In the genomic region with DNA sequence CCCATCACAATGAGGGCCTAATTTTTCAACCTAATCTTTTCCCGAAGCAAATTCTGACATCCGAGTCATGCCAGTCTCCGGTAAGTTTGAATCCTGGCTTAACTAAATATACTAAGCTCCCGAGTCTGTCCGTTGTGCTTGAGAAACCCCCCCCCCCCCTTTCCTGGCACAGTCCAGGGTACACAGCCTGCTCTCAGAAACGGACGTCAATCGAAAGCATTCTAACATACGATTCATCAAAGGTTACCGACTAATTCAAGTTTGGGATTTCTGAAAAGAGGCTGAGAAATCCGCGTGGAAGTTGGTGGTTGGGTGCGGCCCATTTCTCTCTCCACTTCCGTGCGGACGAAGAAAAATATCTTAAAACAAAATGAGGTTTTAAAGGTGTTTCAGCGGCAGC, we compare ENCODE assay signal across 6 cellular contexts. TPM values are rescaled to one million over a fixed set of nuclear protein-coding genes. Genes with fewer than 3 reads are reported as not detected.
DNase-seq lines count a peak whose midpoint lies in the region; ATAC-seq and TF ChIP-seq lines count a peak whose summit lies in the region.

No MANE protein-coding gene starts in this region.

- H3K27ac Mint-ChIP-seq in activated CD4-positive, alpha-beta T cell treated with anti-CD3 and anti-CD28 coated beads for 36 hours = peak overlapping the region; percentile 88

- peaks cover 23% of the 10 kb centered on the region for H3K36me3 Mint-ChIP-seq in activated CD4-positive, alpha-beta T cell treated with anti-CD3 and anti-CD28 coated beads for 36 hours (ENCODE audit: low read depth)

- peaks cover 0 to 40% (median 18%) of the 10 kb centered on the region in 3 donors for H3K4me1 ChIP-seq in esophagus squamous epithelium
- H3K4me1 ChIP-seq in stomach smooth muscle (ENCODE audit: control insufficient read depth, insufficient read depth, low read length) = peaks cover 10% of the 10 kb centered on the region

- POLR2A ChIA-PET in activated CD4-positive, alpha-beta T cell treated with anti-CD3 and anti-CD28 coated beads for 36 hours (lab: Charles Lee) = interaction anchor here (1.1 kb wide), 1 partner anchor 65 kb away, joined by 4 read pairs; no protein-coding TSS in a partner anchor

- no peak for TF ChIP-seq CTCF in esophagus squamous epithelium (IDR thresholded peaks at IDR 0.05)

- no peak for TF ChIP-seq POLR2A in esophagus squamous epithelium (IDR thresholded peaks at IDR 0.05)

- intact Hi-C loops in activated CD4-positive, alpha-beta T cell treated with anti-CD3 and anti-CD28 coated beads for 36 hours (cut with DNase I, micrococcal nuclease) = loop anchor here (1.0 to 2.0 kb wide), 5 partner anchors 50 to 317 kb away; a partner anchor contains a TSS
- intact Hi-C loops in esophagus squamous epithelium (cut with DNase I) = no loop called here

- H3K9me3 Mint-ChIP-seq in activated CD4-positive, alpha-beta T cell treated with anti-CD3 and anti-CD28 coated beads for 36 hours (ENCODE audit: low read depth) = no peaks in the 10 kb centered on the region

- no peak for DNase-seq in activated CD4-positive, alpha-beta T cell treated with anti-CD3 and anti-CD28 coated beads for 36 hours
- DNase-seq in activated CD4-positive, alpha-beta T cell treated with anti-CD3 and anti-CD28 coated beads, Interleukin-2, amount 50 U/mL, for 48 hours = no peak
- DNase-seq in esophagus squamous epithelium (lab: John Stamatoyannopoulos, UW) (no peak), KBM-7 (no peak)

- WGBS in esophagus squamous epithelium, 2 donors = 0 to 2% methylated on average over 16 of the region's 17 CpGs

- peak overlapping the region; percentile 83 for H3K4me3 Mint-ChIP-seq in activated CD4-positive, alpha-beta T cell treated with anti-CD3 and anti-CD28 coated beads for 36 hours

- in situ Hi-C loops in KBM-7 (cut with MboI; ENCODE audit: low pct_unique_long_range_greater_than_20kb, low sequenced_read_pairs) = loop anchor here (10.0 kb wide), 1 partner anchor 75 kb away; no protein-coding TSS in a partner anchor

- peaks cover 29% of the 10 kb centered on the region for H3K4me1 Mint-ChIP-seq in activated CD4-positive, alpha-beta T cell treated with anti-CD3 and anti-CD28 coated beads for 36 hours

- H3K9me3 ChIP-seq in esophagus squamous epithelium (no peaks in the 10 kb centered on the region), stomach smooth muscle (ENCODE audit: control insufficient read depth in 2 of 2, low read length in 2 of 2) (no peaks in the 10 kb centered on the region)

- CTCF ChIA-PET in activated CD4-positive, alpha-beta T cell treated with anti-CD3 and anti-CD28 coated beads for 36 hours (lab: Charles Lee) = interaction anchor here (1.0 kb wide), 2 partner anchors 52 to 68 kb away, joined by 3 to 4 read pairs; no protein-coding TSS in a partner anchor

- no peak for ATAC-seq in activated CD4-positive, alpha-beta T cell treated with anti-CD3 and anti-CD28 coated beads for 36 hours
- no peak for ATAC-seq in GM21717 (IDR thresholded peaks at IDR 0.05; ENCODE audit: unreplicated experiment)

- no peaks in the 10 kb centered on the region for H3K27me3 ChIP-seq in esophagus squamous epithelium
- no peaks in the 10 kb centered on the region for H3K27me3 ChIP-seq in stomach smooth muscle (ENCODE audit: control insufficient read depth in 1 of 2, insufficient read depth in 2 of 2, low read length in 2 of 2)

- peak overlapping the region; percentile 84 to 87 for H3K9ac ChIP-seq in stomach smooth muscle (ENCODE audit: low read length in 2 of 2)

- no peaks in the 10 kb centered on the region for H3K36me3 ChIP-seq in esophagus squamous epithelium
- no peaks in the 10 kb centered on the region for H3K36me3 ChIP-seq in stomach smooth muscle (ENCODE audit: control insufficient read depth in 2 of 2, insufficient read depth in 2 of 2, low read length in 2 of 2)

- peak overlapping the region; percentile 64 to 77 (median 73) for H3K27ac ChIP-seq in esophagus squamous epithelium
- no peak overlapping the region for H3K27ac ChIP-seq in stomach smooth muscle (ENCODE audit: low read length)

- H3K4me3 ChIP-seq in esophagus squamous epithelium (peak overlapping the region; percentile 77 to 86 (median 84)), stomach smooth muscle (ENCODE audit: low read length in 2 of 2) (peak overlapping the region; percentile 91 to 93)

- H3K27me3 Mint-ChIP-seq in activated CD4-positive, alpha-beta T cell treated with anti-CD3 and anti-CD28 coated beads for 36 hours = no peaks in the 10 kb centered on the region

RNA-seq across cellular contexts. Expression of a gene that starts 0.6 kb away (rescaled TPM):
- total RNA-seq in activated CD4-positive, alpha-beta T cell treated with anti-CD3 and anti-CD28 coated beads for 36 hours = 10 to 100 TPM; 49.1 to 56.6 TPM
- total RNA-seq in esophagus squamous epithelium = 10 to 100 TPM; 15.0 to 36.2 (median 26.2) TPM

RNA-seq across cellular contexts. Expression of a gene that starts 17.2 kb away (rescaled TPM):
- under 1 TPM; 0.23 to 0.33 TPM for total RNA-seq in activated CD4-positive, alpha-beta T cell treated with anti-CD3 and anti-CD28 coated beads for 36 hours
- total RNA-seq in esophagus squamous epithelium = 1 to 10 TPM in 1 of 4 donors, under 1 TPM in 2, not detected in 1; 0.11 to 5.6 (median 0.19) TPM

RNA-seq across cellular contexts. Expression of a gene that starts 33.2 kb away (rescaled TPM):
- total RNA-seq in activated CD4-positive, alpha-beta T cell treated with anti-CD3 and anti-CD28 coated beads for 36 hours = 1 to 10 TPM; 1.0 to 1.1 TPM
- 1 to 10 TPM in 1 of 4 donors, under 1 TPM in 3; 0.35 to 8.9 (median 0.55) TPM for total RNA-seq in esophagus squamous epithelium

RNA-seq across cellular contexts. Expression of a gene that starts 45.7 kb away (rescaled TPM):
- under 1 TPM in 1 of 2 experiments, not detected in 1; 0.14 TPM for total RNA-seq in activated CD4-positive, alpha-beta T cell treated with anti-CD3 and anti-CD28 coated beads for 36 hours
- total RNA-seq in esophagus squamous epithelium = under 1 TPM in 1 of 4 donors, not detected in 3; 0.26 TPM

RNA-seq across cellular contexts. Expression of a gene that starts 49.3 kb away (rescaled TPM):
- total RNA-seq in activated CD4-positive, alpha-beta T cell treated with anti-CD3 and anti-CD28 coated beads for 36 hours = 10 to 100 TPM; 21.2 to 26.8 TPM
- 100 to 1,000 TPM in 2 of 4 donors, 10 to 100 TPM in 2; 53.6 to 152 (median 86.2) TPM for total RNA-seq in esophagus squamous epithelium
